Comparison of ENCODE assay signal across 17 cellular contexts in the genomic region with DNA sequence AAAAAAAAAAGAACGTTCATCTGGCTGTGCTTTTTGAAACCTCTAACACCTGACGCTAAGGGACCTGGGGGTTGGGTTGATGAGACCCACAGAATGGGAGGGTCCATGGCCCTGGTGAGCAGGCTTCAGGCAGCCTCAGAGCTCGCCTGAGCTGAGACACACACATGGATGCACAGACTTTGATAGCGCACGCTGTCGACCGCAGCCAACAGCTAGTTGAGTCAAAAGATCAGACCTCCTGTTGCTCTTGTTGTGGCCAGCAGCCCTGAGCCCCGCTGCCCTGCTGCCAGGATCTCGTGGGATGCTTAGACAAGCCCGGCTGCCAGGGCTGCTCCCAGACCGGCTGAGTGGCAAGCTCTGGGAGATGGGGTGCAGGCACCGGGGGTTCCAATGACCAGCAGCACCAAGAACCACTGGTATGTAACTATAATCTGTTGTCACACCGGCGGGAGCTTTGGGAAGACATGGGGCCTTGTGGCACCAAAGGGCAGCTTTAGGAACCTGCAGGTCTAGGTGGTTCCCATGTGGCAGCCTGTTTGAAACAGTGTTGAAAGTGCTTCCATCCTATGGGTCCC.
"Had no signal": no experiment of that assay in that cellular context is flagged by ENCODE, and none has a peak within 500 bp of the region (broad histone marks: within the 10 kb centered on the region; RNA-seq: fewer than 3 reads in every experiment).

No MANE protein-coding gene starts in this region.

- DNase-seq: activated CD4-positive, CD25-positive, alpha-beta regulatory T cell treated with anti-CD3 and anti-CD28 coated beads, Interleukin-2, amount 50 U/mL, for 72 hours; activated gamma-delta T cell; activated T-cell treated with anti-CD3 and anti-CD28 coated beads, Interleukin-2, amount 50 U/mL, for 48 hours; amygdala; caudate nucleus; colonic mucosa; foreskin melanocyte; left lung; midbrain; SK-N-SH; stimulated activated CD4-positive, alpha-beta T cell treated with anti-CD3 and anti-CD28 coated beads, Interleukin-2, amount 100 ng/mL, for 24 hours; stomach; testis had no signal

- H3K4me3 ChIP-seq: colonic mucosa, left lung, stomach, testis had no signal

- H3K4me2 ChIP-seq: SK-N-SH had no signal

- H3K36me3 ChIP-seq: colonic mucosa, left lung, stomach had no signal

- H3K27me3 ChIP-seq: colonic mucosa, left lung, stomach, testis had no signal

- H3K4me3 Mint-ChIP-seq: brain, type B pancreatic cell had no signal

- H3K4me1 ChIP-seq: colonic mucosa had no signal

- H3K9me3 ChIP-seq: colonic mucosa, SK-N-SH, testis had no signal

- H3K27ac ChIP-seq: colonic mucosa, left lung, stomach, testis had no signal

- ATAC-seq: left lung had no signal

- H3K27me3 Mint-ChIP-seq: type B pancreatic cell had no signal

- H3K27ac Mint-ChIP-seq: activated naive CD4-positive, alpha-beta T cell treated with anti-CD3 and anti-CD28 coated beads, Interleukin-2, amount 50 U/mL, for 72 hours; progenitor cell of endocrine pancreas; type B pancreatic cell had no signal

- H3K9ac ChIP-seq: SK-N-SH had no signal
